In genomic region chr13:114130131-114130707, GRCh38 we compare ENCODE assay signal across 10 cellular contexts. TPM values are rescaled to one million over a fixed set of nuclear protein-coding genes. Genes with fewer than 3 reads are reported as not detected.
DNase-seq lines count a peak whose midpoint lies in the region; ATAC-seq and TF ChIP-seq lines count a peak whose summit lies in the region.
"Had no signal": no experiment of that assay in that cellular context is flagged by ENCODE, and none has a peak within 500 bp of the region (broad histone marks: within the 10 kb centered on the region; RNA-seq: fewer than 3 reads in every experiment).

No MANE protein-coding gene starts in this region.

- H3K4me1 ChIP-seq in SJSA1 (replicated peaks) (peaks cover 55% of the 10 kb centered on the region), gastrocnemius medialis (peaks cover 52 to 59% of the 10 kb centered on the region in 2 donors)

- H3K9me3 ChIP-seq in SJSA1 (replicated peaks) (0 out of 2 replicates have a peak, but pooled peaks cover 3% of the 10 kb centered on the region), gastrocnemius medialis (no peaks in the 10 kb centered on the region)

- peaks cover 19% of the 10 kb centered on the region for H3K36me3 ChIP-seq in SJSA1
- no peaks in the 10 kb centered on the region for H3K36me3 ChIP-seq in gastrocnemius medialis

- peak overlapping the region; percentile 84 for H3K27ac ChIP-seq in SJSA1
- peak overlapping the region; percentile 90 to 95 (median 92) for H3K27ac ChIP-seq in gastrocnemius medialis

- no peak for TF ChIP-seq POLR2A in gastrocnemius medialis (IDR thresholded peaks at IDR 0.05)

- no peak for ATAC-seq in gastrocnemius medialis
- no peak for ATAC-seq in GM18909 (IDR thresholded peaks at IDR 0.05; ENCODE audit: poor library complexity, unreplicated experiment)

- no peak for TF ChIP-seq CTCF in GM12864 (IDR thresholded peaks at IDR 0.05; ENCODE audit: low read depth, low read length, missing control alignments)
- TF ChIP-seq CTCF in fibroblast of mammary gland (conservative IDR thresholded peaks at IDR 0.05; ENCODE audit: control insufficient read depth, insufficient read depth, low read depth, low read length), result no peak
- TF ChIP-seq CTCF in gastrocnemius medialis (IDR thresholded peaks at IDR 0.05 in 4 of 5, conservative IDR thresholded peaks at IDR 0.05 in 1 of 5), result no peak

- in situ Hi-C loops in gastrocnemius medialis (cut with MboI; ENCODE audit: low sequenced_read_pairs in 4 of 4), result no loop called here

- no peak for DNase-seq in GM12864 (ENCODE audit: low read depth)
- DNase-seq in SJSA1 (ENCODE audit: low read depth in 1 of 2, low spot score in 2 of 2), result peak in 1 of 2 experiments; percentile 26
- no peak for DNase-seq in fibroblast of mammary gland (ENCODE audit: low read depth)
- no peak for DNase-seq in gastrocnemius medialis
- DNase-seq in DMS114 treated with DMSO at 0.1 percent for 48 hours (lab: John Stamatoyannopoulos, UW; ENCODE audit: unreplicated experiment), result no peak
- DNase-seq in NCI-H146 (lab: John Stamatoyannopoulos, UW), result no peak
- DNase-seq in stimulated activated naive CD4-positive, alpha-beta T cell (lab: John Stamatoyannopoulos, UW), result no peak

- intact Hi-C loops in gastrocnemius medialis (cut with DNase I; ENCODE audit: low total_unique reads), result loop anchor here (5.0 to 10.0 kb wide), 2 partner anchors 93 to 295 kb away; no protein-coding TSS in a partner anchor

- no peaks in the 10 kb centered on the region for H3K27me3 ChIP-seq in SJSA1 (replicated peaks)
- H3K27me3 ChIP-seq in gastrocnemius medialis, result no peaks in the 10 kb centered on the region

- H3K4me3 ChIP-seq in GM12864 (ENCODE audit: low read depth, low read length), result peak overlapping the region; percentile 82
- H3K4me3 ChIP-seq in SJSA1, result peak overlapping the region; percentile 96
- peak overlapping the region; percentile 86 for H3K4me3 ChIP-seq in fibroblast of mammary gland (ENCODE audit: control insufficient read depth, low read depth, low read length)
- peak overlapping the region; percentile 72 to 96 (median 79) for H3K4me3 ChIP-seq in gastrocnemius medialis

RNA-seq across cellular contexts. Expression of gene RASA3, which starts 2.2 kb away (rescaled TPM):
- 17.2 and 19.8 TPM in 2 replicates for total RNA-seq in SJSA1 (2014; rRNA removed; shearing (Covaris generic))
- total RNA-seq in gastrocnemius medialis, result 10 to 100 TPM in 2 of 4 donors, 1 to 10 TPM in 2; 3.4 to 22.2 (median 10.8) TPM

RNA-seq across cellular contexts. Expression of gene CFAP97D2, which starts 48.8 kb away (rescaled TPM):
- total RNA-seq in SJSA1 (2014; rRNA removed; shearing (Covaris generic)), result 0.08 TPM in 1 of 2 replicates, not detected in the other
- total RNA-seq in gastrocnemius medialis, result not detected
- total RNA-seq: H4, omental fat pad had no signal
